Comparison of ENCODE assay signal across 29 cellular contexts in genomic region chr7:33628894-33629293, GRCh38.
"Had no signal": no experiment of that assay in that cellular context is flagged by ENCODE, and none has a peak within 500 bp of the region (broad histone marks: within the 10 kb centered on the region; RNA-seq: fewer than 3 reads in every experiment).

No MANE protein-coding gene starts in this region.

- H3K9me3 Mint-ChIP-seq: type B pancreatic cell had no signal

- H3K36me3 Mint-ChIP-seq: stimulated activated effector memory CD8-positive, alpha-beta T cell treated with anti-CD3 and anti-CD28 coated beads, Interleukin-12 subunit alpha, Interleukin-12 subunit beta, amount 100 ng/mL, for 72 hours had no signal

- H3K4me1 ChIP-seq: suprapubic skin, testis, thyroid gland, tibial artery, tibial nerve, upper lobe of left lung, upper lobe of right lung, uterus, vagina had no signal

- H3K27ac ChIP-seq: stomach, suprapubic skin, testis, thoracic aorta, thyroid gland, tibial artery, tibial nerve, transverse colon, upper lobe of left lung, upper lobe of right lung, uterus, vagina had no signal

- H3K4me3 Mint-ChIP-seq: stimulated activated effector memory CD8-positive, alpha-beta T cell treated with anti-CD3 and anti-CD28 coated beads, Interleukin-12 subunit alpha, Interleukin-12 subunit beta, amount 100 ng/mL, for 72 hours; stimulated activated memory B cell treated with anti-CD40 and anti-IgM and Interleukin-4, amounts not matched to agents 10 μg/mL and 1 μg/mL and 100 μg/mL, for 72 hours; stimulated activated naive B cell treated with anti-CD40 and anti-IgM and Interleukin-4, amounts not matched to agents 10 μg/mL and 1 μg/mL and 100 μg/mL, for 72 hours; stimulated activated naive CD8-positive, alpha-beta T cell treated with anti-CD3 and anti-CD28 coated beads, Interleukin-15, amount 100 ng/mL, for 72 hours; stimulated activated naive CD8-positive, alpha-beta T cell treated with anti-CD3 and anti-CD28 coated beads, Interleukin-15, Interleukin-2, amounts not matched to agents 100 ng/mL and 50 ng/mL, for 24 hours; type B pancreatic cell had no signal

- H3K4me1 Mint-ChIP-seq: stimulated activated effector memory CD8-positive, alpha-beta T cell treated with anti-CD3 and anti-CD28 coated beads, Interleukin-12 subunit alpha, Interleukin-12 subunit beta, amount 100 ng/mL, for 72 hours; stimulated activated memory B cell treated with anti-CD40 and anti-IgM and Interleukin-4, amounts not matched to agents 10 μg/mL and 1 μg/mL and 100 μg/mL, for 72 hours; stimulated activated naive B cell treated with anti-CD40 and anti-IgM and Interleukin-4, amounts not matched to agents 10 μg/mL and 1 μg/mL and 100 μg/mL, for 72 hours; stimulated activated naive CD8-positive, alpha-beta T cell treated with anti-CD3 and anti-CD28 coated beads, Interleukin-15, amount 100 ng/mL, for 72 hours had no signal

- H3K36me3 ChIP-seq: suprapubic skin, thoracic aorta, thyroid gland, transverse colon, upper lobe of left lung, upper lobe of right lung, uterus, vagina had no signal

- H3K27ac Mint-ChIP-seq: stimulated activated effector memory CD8-positive, alpha-beta T cell treated with anti-CD3 and anti-CD28 coated beads, Interleukin-12 subunit alpha, Interleukin-12 subunit beta, amount 100 ng/mL, for 72 hours; stimulated activated memory B cell treated with anti-CD40 and anti-IgM and Interleukin-4, amounts not matched to agents 10 μg/mL and 1 μg/mL and 100 μg/mL, for 72 hours; stimulated activated naive B cell treated with anti-CD40 and anti-IgM and Interleukin-4, amounts not matched to agents 10 μg/mL and 1 μg/mL and 100 μg/mL, for 72 hours; stimulated activated naive CD8-positive, alpha-beta T cell treated with anti-CD3 and anti-CD28 coated beads, Interleukin-15, amount 100 ng/mL, for 72 hours; stimulated activated naive CD8-positive, alpha-beta T cell treated with anti-CD3 and anti-CD28 coated beads, Interleukin-15, Interleukin-2, amounts not matched to agents 100 ng/mL and 50 ng/mL, for 24 hours; type B pancreatic cell had no signal

- H3K27me3 Mint-ChIP-seq: stimulated activated memory B cell treated with anti-CD40 and anti-IgM and Interleukin-4, amounts not matched to agents 10 μg/mL and 1 μg/mL and 100 μg/mL, for 72 hours; stimulated activated naive B cell treated with anti-CD40 and anti-IgM and Interleukin-4, amounts not matched to agents 10 μg/mL and 1 μg/mL and 100 μg/mL, for 72 hours; stimulated activated naive CD8-positive, alpha-beta T cell treated with anti-CD3 and anti-CD28 coated beads, Interleukin-15, amount 100 ng/mL, for 72 hours; stimulated activated naive CD8-positive, alpha-beta T cell treated with anti-CD3 and anti-CD28 coated beads, Interleukin-15, Interleukin-2, amounts not matched to agents 100 ng/mL and 50 ng/mL, for 24 hours; type B pancreatic cell had no signal

- H3K27me3 ChIP-seq: stomach, suprapubic skin, testis, thyroid gland, tibial artery, tibial nerve, transverse colon, upper lobe of left lung, upper lobe of right lung, uterus, vagina had no signal

- H3K4me3 ChIP-seq: stomach, suprapubic skin, testis, thoracic aorta, thyroid gland, tibial artery, tibial nerve, transverse colon, upper lobe of left lung, upper lobe of right lung, uterus, vagina had no signal

- DNase-seq: stimulated activated CD4-positive, alpha-beta T cell treated with anti-CD3 and anti-CD28 coated beads, Interleukin-2, amount 100 ng/mL, for 48 hours; stimulated activated CD4-positive, alpha-beta T cell treated with anti-CD3 and anti-CD28 coated beads, Interleukin-4, amount 100 ng/mL, for 1 hour; stimulated activated CD4-positive, alpha-beta T cell treated with anti-CD3 and anti-CD28 coated beads, Interleukin-4, amount 100 ng/mL, for 24 hours; stimulated activated CD4-positive, alpha-beta T cell treated with anti-CD3 and anti-CD28 coated beads, Interleukin-4, amount 100 ng/mL, for 4 hours; stimulated activated CD8-positive, alpha-beta memory T cell treated with anti-CD3 and anti-CD28 coated beads, Interleukin-4, amount 100 ng/mL, for 48 hours; stimulated activated naive B cell treated with anti-CD40 and anti-IgM and Interleukin-4, amounts not matched to agents 10 μg/mL and 1 μg/mL and 100 μg/mL, for 72 hours; stimulated activated naive CD4-positive, alpha-beta T cell; stimulated activated naive CD4-positive, alpha-beta T cell treated with Interleukin-2 at 50 U/mL for 16 hours; stimulated activated naive CD8-positive, alpha-beta T cell treated with anti-CD3 and anti-CD28 coated beads, Interleukin-15, amount 100 ng/mL, for 72 hours; stimulated activated naive CD8-positive, alpha-beta T cell treated with anti-CD3 and anti-CD28 coated beads, Interleukin-15, Interleukin-2, amounts not matched to agents 100 U/mL and 50 U/mL, for 24 hours; stomach; substantia nigra; testis; thyroid gland; tibial artery; transverse colon; trophoblast cell; upper lobe of left lung; upper lobe of right lung; uterus had no signal

- ATAC-seq: stimulated activated effector memory CD8-positive, alpha-beta T cell treated with anti-CD3 and anti-CD28 coated beads, Interleukin-12 subunit alpha, Interleukin-12 subunit beta, amount 100 ng/mL, for 72 hours; stimulated activated memory B cell treated with anti-CD40 and anti-IgM and Interleukin-4, amounts not matched to agents 10 μg/mL and 1 μg/mL and 100 μg/mL, for 72 hours; stimulated activated naive B cell treated with anti-CD40 and anti-IgM and Interleukin-4, amounts not matched to agents 10 μg/mL and 1 μg/mL and 100 μg/mL, for 72 hours; stimulated activated naive CD8-positive, alpha-beta T cell treated with anti-CD3 and anti-CD28 coated beads, Interleukin-15, amount 100 ng/mL, for 72 hours; stimulated activated naive CD8-positive, alpha-beta T cell treated with anti-CD3 and anti-CD28 coated beads, Interleukin-15, Interleukin-2, amounts not matched to agents 100 U/mL and 50 U/mL, for 24 hours; upper lobe of right lung had no signal

- H3K9me3 ChIP-seq: stomach, suprapubic skin, testis, thoracic aorta, thyroid gland, tibial artery, transverse colon, upper lobe of right lung, uterus, vagina had no signal

- FAIRE-seq: urothelium cell line had no signal
